In genomic region chr12:4307593-4308333, GRCh38 we compare ENCODE assay signal across 8 cellular contexts. TPM values are rescaled to one million over a fixed set of nuclear protein-coding genes. Genes with fewer than 3 reads are reported as not detected.
A peak's percentile ranks its signal among the peaks of the same experiment; 100 is the strongest.
DNase-seq lines count a peak whose midpoint lies in the region; ATAC-seq and TF ChIP-seq lines count a peak whose summit lies in the region.

No MANE protein-coding gene starts in this region.

- intact Hi-C loops in CD4-positive, alpha-beta T cell (cut with DNase I, micrococcal nuclease) = no loop called here

- no peaks in the 10 kb centered on the region for H3K4me1 Mint-ChIP-seq in CD4-positive, alpha-beta T cell (ENCODE audit: low read depth)

- POLR2A ChIA-PET in CD4-positive, alpha-beta T cell (lab: Charles Lee) = interaction anchor here (1.0 kb wide), 1 partner anchor 11 kb away, joined by 4 read pairs; no protein-coding TSS in a partner anchor
- POLR2A ChIA-PET in HEK293T (lab: Yijun Ruan, JAX) = no interaction called here

- no peak overlapping the region for H3K4me3 Mint-ChIP-seq in CD4-positive, alpha-beta T cell

- peaks cover 73% of the 10 kb centered on the region for H3K36me3 Mint-ChIP-seq in CD4-positive, alpha-beta T cell (ENCODE audit: low read depth)

- no peak for ATAC-seq in CD4-positive, alpha-beta T cell (ENCODE audit: poor library complexity)
- ATAC-seq in HG03342 (IDR thresholded peaks at IDR 0.05; ENCODE audit: unreplicated experiment) = no peak
- no peak for ATAC-seq in HG02884 (IDR thresholded peaks at IDR 0.05; ENCODE audit: unreplicated experiment)

- H3K9me3 ChIP-seq in CD4-positive, alpha-beta T cell (ENCODE audit: control insufficient read depth, low read length) = no peaks in the 10 kb centered on the region

- DNase-seq in CD4-positive, alpha-beta T cell = peak in 1 of 10 experiments; percentile 13
- DNase-seq in HEK293T (ENCODE audit: extremely low spot score) (peak; percentile 80), NCI-H748 (lab: John Stamatoyannopoulos, UW; ENCODE audit: unreplicated experiment) (peak; percentile 81), T47D (ENCODE audit: low read depth in 1 of 2, low spot score in 1 of 2) (peak; percentile 35 to 80), skeletal muscle cell (ENCODE audit: low read depth) (peak; percentile 52)

- H3K27ac Mint-ChIP-seq in CD4-positive, alpha-beta T cell = peak overlapping the region; percentile 20

- H3K4me3 ChIP-seq in iPS-11a (ENCODE audit: low read depth, low read length) = peak overlapping the region; percentile 4
- H3K4me3 ChIP-seq in skeletal muscle cell (ENCODE audit: low read depth, low read length) = no peak overlapping the region

- no peak overlapping the region for H3K27ac ChIP-seq in CD4-positive, alpha-beta T cell (ENCODE audit: low read depth, low read length)

- in situ Hi-C loops in T47D (cut with HindIII; ENCODE audit: low pct_unique_long_range_greater_than_20kb, low sequenced_read_pairs) = no loop called here

- H3K27me3 Mint-ChIP-seq in CD4-positive, alpha-beta T cell = no peaks in the 10 kb centered on the region

- H3K9me3 Mint-ChIP-seq in CD4-positive, alpha-beta T cell = no peaks in the 10 kb centered on the region

- no peaks in the 10 kb centered on the region for H3K27me3 ChIP-seq in CD4-positive, alpha-beta T cell (ENCODE audit: control insufficient read depth, insufficient read depth, low read length)

- CTCF ChIA-PET in CD4-positive, alpha-beta T cell (lab: Charles Lee) = no interaction called here
- CTCF ChIA-PET in HEK293T (lab: Yijun Ruan, JAX) = interaction anchor here (1.5 kb wide), 1 partner anchor 13 kb away, joined by 3 read pairs; no protein-coding TSS in a partner anchor

- no peak for TF ChIP-seq CTCF in CD4-positive, alpha-beta T cell (IDR thresholded peaks at IDR 0.05)

TF ChIP-seq in HEK293T, 16 proteins besides CTCF, POLR2A, EP300 and RAD21:
- TF ChIP-seq FOXK2 (IDR thresholded peaks at IDR 0.05) (no peak), BHLHE40 (IDR thresholded peaks at IDR 0.05; ENCODE audit: borderline replicate concordance) (no peak), HDGF (IDR thresholded peaks at IDR 0.05; ENCODE audit: borderline replicate concordance) (no peak), FOXM1 (IDR thresholded peaks at IDR 0.05; ENCODE audit: borderline replicate concordance) (no peak), L3MBTL2 (conservative IDR thresholded peaks at IDR 0.05) (no peak), FOXA1 (IDR thresholded peaks at IDR 0.05) (no peak), ELF4 (IDR thresholded peaks at IDR 0.05) (no peak), CTBP1 (IDR thresholded peaks at IDR 0.05; ENCODE audit: borderline replicate concordance) (no peak), ARNT (IDR thresholded peaks at IDR 0.05) (no peak), ZNF384 (IDR thresholded peaks at IDR 0.05) (no peak), LEF1 (IDR thresholded peaks at IDR 0.05; ENCODE audit: borderline replicate concordance) (no peak), NFRKB (IDR thresholded peaks at IDR 0.05) (no peak), SUZ12 (IDR thresholded peaks at IDR 0.05) (no peak), SP1 (IDR thresholded peaks at IDR 0.05) (no peak), TARDBP (IDR thresholded peaks at IDR 0.05) (no peak), PKNOX1 (IDR thresholded peaks at IDR 0.05) (no peak)

RNA-seq across cellular contexts. Expression of gene TIGAR, which starts 13.2 kb away (rescaled TPM):
- total RNA-seq in CD4-positive, alpha-beta T cell = 1 to 10 TPM; 5.3 to 7.1 TPM

RNA-seq across cellular contexts. Expression of gene CCND2, which starts 34.2 kb away (rescaled TPM):
- total RNA-seq in CD4-positive, alpha-beta T cell = 100 to 1,000 TPM; 159 to 163 TPM
